In genomic region chr7:143380646-143381426, GRCh38 we compare ENCODE assay signal across 8 cellular contexts. TPM values are rescaled to one million over a fixed set of nuclear protein-coding genes. Genes with fewer than 3 reads are reported as not detected.
DNase-seq lines count a peak whose midpoint lies in the region; ATAC-seq and TF ChIP-seq lines count a peak whose summit lies in the region.

Gene ZYX, plus strand, starts transcription at chr7:143381345. Its CDS starts 227 bp downstream, at chr7:143381572.

- ATAC-seq in GM19035 (IDR thresholded peaks at IDR 0.05; ENCODE audit: unreplicated experiment) (peak; percentile 77), HG03342 (IDR thresholded peaks at IDR 0.05; ENCODE audit: unreplicated experiment) (peak; percentile 78), left lobe of liver (peak; percentile 85)

- TF ChIP-seq CTCF in AG09319 (IDR thresholded peaks at IDR 0.05; ENCODE audit: low read depth, low read length) = no peak

- DNase-seq in AG09319 (ENCODE audit: extremely low read depth, low read depth) = peak; percentile 89
- peak; percentile 14 for DNase-seq in NCI-H524 treated with DMSO at 0.1 percent for 48 hours (lab: John Stamatoyannopoulos, UW)
- peak; percentile 86 for DNase-seq in activated CD4-positive, alpha-beta T cell treated with anti-CD3 and anti-CD28 coated beads, Interleukin-2, amount 50 U/mL, for 1 hour
- peak; percentile 22 for DNase-seq in cortex of kidney (lab: John Stamatoyannopoulos, UW)
- peak; percentile 94 for DNase-seq in left lobe of liver (ENCODE audit: low spot score)
- DNase-seq in stimulated activated CD4-positive, alpha-beta T cell treated with anti-CD3 and anti-CD28 coated beads, Interleukin-2, amount 100 ng/mL, for 48 hours = peak; percentile 74 to 77

RNA-seq across cellular contexts. Expression of gene ZYX, which starts in this region (rescaled TPM):
- 33.8 TPM for total RNA-seq in left lobe of liver

Comparison
In these comparisons a context has a peak if more than half of its experiments do, and no peak if none do; other contexts are left out.
1. Peak in every context shown above with its lines: DNase-seq and ATAC-seq.
2. DNase-seq: peak in every context shown above with its lines; median percentile 94 in left lobe of liver; 89 in AG09319; 86 in activated CD4-positive, alpha-beta T cell treated with anti-CD3 and anti-CD28 coated beads, Interleukin-2, amount 50 U/mL, for 1 hour; 76 in stimulated activated CD4-positive, alpha-beta T cell treated with anti-CD3 and anti-CD28 coated beads, Interleukin-2, amount 100 ng/mL, for 48 hours; 22 in cortex of kidney; 14 in NCI-H524 treated with DMSO at 0.1 percent for 48 hours.